ENCODE assay signal across 20 cellular contexts in the genomic region with DNA sequence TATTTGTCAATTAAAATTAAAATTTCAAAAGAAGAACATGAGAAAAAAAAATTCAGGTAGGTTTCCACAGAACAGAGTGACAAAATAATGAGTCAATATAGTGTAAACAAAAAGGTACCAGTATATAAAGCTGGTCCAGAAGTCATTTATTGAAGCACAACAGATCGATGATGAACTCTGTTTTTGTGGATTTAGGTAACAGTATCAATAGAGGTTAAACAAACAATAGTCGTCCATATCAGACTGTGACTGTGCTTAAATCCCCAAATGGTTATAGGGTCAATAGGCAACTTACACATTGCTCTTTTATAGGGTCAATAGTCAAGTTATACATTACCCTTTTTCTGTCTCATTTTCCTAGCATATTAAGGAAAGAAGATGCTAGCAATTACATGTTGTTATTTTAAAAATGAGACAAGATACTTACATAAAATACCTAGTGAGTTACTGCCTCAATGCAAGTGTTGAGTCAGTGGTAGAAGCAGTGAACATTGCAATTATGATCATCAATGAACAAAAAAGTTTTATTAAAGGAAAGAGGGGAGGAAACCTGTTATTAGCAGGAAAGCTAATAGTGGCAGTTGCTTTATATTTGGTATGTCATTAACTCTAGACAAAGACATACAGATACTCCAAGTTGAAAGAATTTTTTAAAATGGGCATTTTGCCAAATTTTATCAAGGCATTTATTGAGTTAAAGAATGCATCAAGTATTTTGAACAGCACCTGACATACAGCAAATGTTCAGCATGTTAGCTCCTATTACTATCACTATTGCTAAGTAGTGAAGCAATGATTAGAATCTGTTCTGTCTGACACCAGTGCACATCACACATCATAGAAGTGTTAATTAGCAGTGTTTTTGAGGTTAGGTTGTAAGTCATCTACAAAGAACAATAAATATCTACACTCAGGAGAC.
DNase-seq lines count a peak whose midpoint lies in the region; TF ChIP-seq lines count a peak whose summit lies in the region.
"Had no signal": no experiment of that assay in that cellular context is flagged by ENCODE, and none has a peak within 500 bp of the region (broad histone marks: within the 10 kb centered on the region; RNA-seq: fewer than 3 reads in every experiment).

No MANE protein-coding gene starts in this region.

- no peak overlapping the region for H3K9ac ChIP-seq in mammary epithelial cell (ENCODE audit: insufficient read depth, low read length)

- no TSS peak for BruUV-seq in mammary epithelial cell (replicated peaks; lab: Mats Ljungman, UMichigan)

- in situ Hi-C loops in mammary epithelial cell (cut with MboI; ENCODE audit: low sequenced_read_pairs in 2 of 2) = no loop called here

- H3K4me3 ChIP-seq in retinal pigment epithelial cell (ENCODE audit: low read length) (no peak overlapping the region), mammary epithelial cell (replicated peaks in 1 of 3; ENCODE audit: insufficient read depth in 1 of 3, low read depth in 2 of 3, low read length in 3 of 3) (no peak overlapping the region)
- H3K4me3 ChIP-seq: PC-9, SJSA1 had no signal

- H3K79me2 ChIP-seq in mammary epithelial cell (ENCODE audit: insufficient read depth, low read length) = no peaks in the 10 kb centered on the region

- H3K9me3 ChIP-seq in mammary epithelial cell (replicated peaks; ENCODE audit: insufficient read depth, low read length) = no peaks in the 10 kb centered on the region
- H3K9me3 ChIP-seq: SJSA1 had no signal

- WGBS in mammary epithelial cell (ENCODE audit: low coverage, missing lambda C conversion rate) = 78% methylated on average over 2 of the region's 2 CpGs

- H4K20me1 ChIP-seq in mammary epithelial cell (ENCODE audit: insufficient read depth, low read length) = no peaks in the 10 kb centered on the region

- intact Hi-C loops in mammary epithelial cell (cut with micrococcal nuclease) = loop anchor here (5.0 kb wide), 4 partner anchors 55 to 1310 kb away; no protein-coding TSS in a partner anchor

- no peak overlapping the region for H3K27ac ChIP-seq in mammary epithelial cell (ENCODE audit: insufficient read depth, low read depth, low read length)
- H3K27ac ChIP-seq: PC-9, SJSA1 had no signal

- dilution Hi-C loops in mammary epithelial cell (cut with HindIII; ENCODE audit: low sequenced_read_pairs) = no loop called here

- H3K36me3 ChIP-seq in mammary epithelial cell (ENCODE audit: insufficient read depth, low read length) = no peaks in the 10 kb centered on the region
- H3K36me3 ChIP-seq: SJSA1 had no signal

- no peak overlapping the region for H3K4me2 ChIP-seq in mammary epithelial cell (ENCODE audit: insufficient read depth, low read depth, low read length)
- H3K4me2 ChIP-seq: PC-9 had no signal

- DNase-seq in DMS53 (lab: John Stamatoyannopoulos, UW) (peak; percentile 42), DMS53 treated with DMSO at 0.1 percent for 48 hours (lab: John Stamatoyannopoulos, UW; ENCODE audit: unreplicated experiment) (no peak), NCI-H2227 treated with DMSO at 0.1 percent for 48 hours (lab: John Stamatoyannopoulos, UW) (peak; percentile 10), dermis blood vessel endothelial cell (peak; percentile 7), retinal pigment epithelial cell (ENCODE audit: low read depth) (peak; percentile 13), A172 (ENCODE audit: low spot score) (no peak), mammary epithelial cell (no peak), activated T-cell treated with anti-CD3 and anti-CD28 coated beads for 4 hours (no peak)
- DNase-seq: 8988T; CD8-positive, alpha-beta memory T cell; H9; KG1; NCI-H1048; NCI-H1694 treated with DMSO at 0.1 percent for 48 hours; NCI-H2107; NCI-H446; NCI-H774; PC-9; SW 1271 had no signal

- H3K4me1 ChIP-seq in mammary epithelial cell (ENCODE audit: insufficient read depth, low read length) = no peaks in the 10 kb centered on the region
- H3K4me1 ChIP-seq: SJSA1 had no signal

- CTCF ChIA-PET in mammary epithelial cell (lab: Charles Lee; ENCODE audit: low non-redundant PET) = interaction anchor here (0.6 kb wide), 1 partner anchor 70 kb away, joined by 4 read pairs; no protein-coding TSS in a partner anchor

- H2AFZ ChIP-seq in mammary epithelial cell (ENCODE audit: low read depth, low read length) = no peak overlapping the region
- H2AFZ ChIP-seq: PC-9 had no signal

- no peaks in the 10 kb centered on the region for H3K27me3 ChIP-seq in mammary epithelial cell (ENCODE audit: insufficient read depth, low read length)
- H3K27me3 ChIP-seq: SJSA1 had no signal

- TF ChIP-seq CTCF in retinal pigment epithelial cell (conservative IDR thresholded peaks at IDR 0.05; ENCODE audit: low read depth, low read length) (no peak), mammary epithelial cell (conservative IDR thresholded peaks at IDR 0.05 in 1 of 2, IDR thresholded peaks at IDR 0.05 in 1 of 2; ENCODE audit: extremely low read depth in 1 of 2, insufficient read depth in 1 of 2, low read depth in 1 of 2, low read length in 2 of 2) (no peak)

Comparison
In these comparisons a context has a peak if more than half of its experiments do, and no peak if none do; other contexts are left out.
1. DNase-seq: peak in DMS53 (single experiment), NCI-H2227 treated with DMSO at 0.1 percent for 48 hours (single experiment), dermis blood vessel endothelial cell (single experiment) and retinal pigment epithelial cell (single experiment); none in DMS53 treated with DMSO at 0.1 percent for 48 hours (single experiment), A172 (single experiment), mammary epithelial cell (single experiment) and activated T-cell treated with anti-CD3 and anti-CD28 coated beads for 4 hours (single experiment).